Comparison of ENCODE assay signal across 1 cellular context in genomic region chr3:72052841-72053409, GRCh38.
TF ChIP-seq lines count a peak whose summit lies in the region.

No MANE protein-coding gene starts in this region.

TF ChIP-seq in K562, 482 proteins besides CTCF, POLR2A, EP300 and RAD21 (continued from another document and continues in another):
- no peak for TF ChIP-seq CTCFL (IDR thresholded peaks at IDR 0.05; ENCODE audit: borderline replicate concordance, insufficient read depth, low read depth, low read length, poor library complexity, severe bottlenecking)
- no peak for TF ChIP-seq RNF2 (IDR thresholded peaks at IDR 0.05)
- TF ChIP-seq NFYB (IDR thresholded peaks at IDR 0.05; ENCODE audit: extremely low read depth, insufficient read length) = no peak
- TF ChIP-seq SIX5 (IDR thresholded peaks at IDR 0.05; ENCODE audit: borderline replicate concordance in 1 of 2, insufficient read depth in 1 of 2, low read depth in 1 of 2, low read length in 2 of 2) = no peak
- no peak for TF ChIP-seq GTF2E2 (tag; IDR thresholded peaks at IDR 0.05)
- no peak for TF ChIP-seq STAT5A (IDR thresholded peaks at IDR 0.05; ENCODE audit: borderline replicate concordance, low read length)
- no peak for TF ChIP-seq ZNF124 (CRISPR knock-in tag; IDR thresholded peaks at IDR 0.05)
- peak; percentile 95 for TF ChIP-seq NCOA1 (IDR thresholded peaks at IDR 0.05; ENCODE audit: low read depth)
- TF ChIP-seq MEIS2 (IDR thresholded peaks at IDR 0.05; ENCODE audit: partially characterized antibody) = no peak
- no peak for TF ChIP-seq ZNF586 (CRISPR knock-in tag; conservative IDR thresholded peaks at IDR 0.05)
- TF ChIP-seq POLR2G (IDR thresholded peaks at IDR 0.05; ENCODE audit: low read depth, low read length) = no peak
- TF ChIP-seq TAL1 (IDR thresholded peaks at IDR 0.05) = no peak
- TF ChIP-seq ZNF280A (IDR thresholded peaks at IDR 0.05; ENCODE audit: low read depth, partially characterized antibody) = no peak
- no peak for TF ChIP-seq FUS (optimal IDR thresholded peaks at IDR 0.05; ENCODE audit: low read depth, low read length)
- no peak; the same call in 1 of the 2 replicates for TF ChIP-seq SMARCC2 (IDR thresholded peaks at IDR 0.05; ENCODE audit: low read depth)
- TF ChIP-seq HIVEP1 (CRISPR knock-in tag; IDR thresholded peaks at IDR 0.05) = no peak
- TF ChIP-seq JUNB (CRISPR knock-in tag; conservative IDR thresholded peaks at IDR 0.05) = no peak
- no peak for TF ChIP-seq FOXK1 (CRISPR knock-in tag; IDR thresholded peaks at IDR 0.05; ENCODE audit: borderline replicate concordance)
- TF ChIP-seq ZNF589 (CRISPR knock-in tag; IDR thresholded peaks at IDR 0.05; ENCODE audit: low read depth) = no peak
- no peak for TF ChIP-seq TAF7 (tag; IDR thresholded peaks at IDR 0.05)
- no peak for TF ChIP-seq FOXO4 (CRISPR knock-in tag; IDR thresholded peaks at IDR 0.05)
- TF ChIP-seq ILF3 (IDR thresholded peaks at IDR 0.05; ENCODE audit: borderline replicate concordance) = no peak
- TF ChIP-seq ZBTB17 (CRISPR knock-in tag; IDR thresholded peaks at IDR 0.05) = no peak
- TF ChIP-seq ZNF764 (CRISPR knock-in tag; IDR thresholded peaks at IDR 0.05; ENCODE audit: low read depth) = no peak
- TF ChIP-seq SFPQ (IDR thresholded peaks at IDR 0.05; ENCODE audit: low read depth, low read length) = no peak
- TF ChIP-seq ZBTB9 (CRISPR knock-in tag; IDR thresholded peaks at IDR 0.05) = no peak
- TF ChIP-seq CREB1 (IDR thresholded peaks at IDR 0.05) = peak; percentile 89
- TF ChIP-seq CREB1 (CRISPR knock-in tag; IDR thresholded peaks at IDR 0.05) = peak; percentile 95
- no peak for TF ChIP-seq ZNF830 (CRISPR knock-in tag; IDR thresholded peaks at IDR 0.05)
- no peak for TF ChIP-seq RNF219 (CRISPR knock-in tag; IDR thresholded peaks at IDR 0.05)
- no peak for TF ChIP-seq ZNF324 (CRISPR knock-in tag; IDR thresholded peaks at IDR 0.05)
- no peak for TF ChIP-seq PHB (CRISPR knock-in tag; IDR thresholded peaks at IDR 0.05)
- TF ChIP-seq THAP12 (CRISPR knock-in tag; IDR thresholded peaks at IDR 0.05) = no peak
- TF ChIP-seq RERE (CRISPR knock-in tag; IDR thresholded peaks at IDR 0.05; ENCODE audit: borderline replicate concordance) = no peak
- no peak for TF ChIP-seq ZNF232 (CRISPR knock-in tag; IDR thresholded peaks at IDR 0.05)
- no peak for TF ChIP-seq TSC22D4 (tag; IDR thresholded peaks at IDR 0.05)
- no peak for TF ChIP-seq SETDB1 (IDR thresholded peaks at IDR 0.05; ENCODE audit: low read length)
- no peak for TF ChIP-seq SRSF1 (IDR thresholded peaks at IDR 0.05; ENCODE audit: low read depth, low read length)
- no peak for TF ChIP-seq AFF1 (IDR thresholded peaks at IDR 0.05; ENCODE audit: low read depth in 1 of 2, partially characterized antibody in 2 of 2)
